2 cellular contexts compared by ENCODE assay signal in the genomic region with DNA sequence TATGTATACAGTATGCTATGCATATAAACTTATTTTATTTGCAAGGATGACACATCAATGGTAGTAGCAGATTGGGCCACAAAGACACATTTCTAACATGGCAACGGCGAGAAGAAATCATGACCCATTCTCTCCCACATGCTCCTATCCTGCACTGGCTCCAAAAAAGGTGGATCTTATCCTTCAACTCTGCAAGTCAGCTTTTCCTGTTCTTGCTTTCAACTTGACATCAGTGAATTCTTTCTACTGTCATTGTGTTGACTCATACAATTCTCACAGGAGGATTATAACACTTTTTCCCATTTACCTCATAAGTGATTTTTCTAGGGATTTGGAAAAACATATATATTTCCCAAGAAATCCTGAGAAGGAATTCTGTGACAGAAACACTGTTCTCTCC.
TF ChIP-seq lines count a peak whose summit lies in the region.

No MANE protein-coding gene starts in this region.

TF ChIP-seq in liver, 16 proteins besides CTCF, POLR2A, EP300 and RAD21 (continued from another document):
- no peak for TF ChIP-seq ZBTB33 (IDR thresholded peaks at IDR 0.05)
- no peak for TF ChIP-seq GABPA (IDR thresholded peaks at IDR 0.05 in 1 of 2, conservative IDR thresholded peaks at IDR 0.05 in 1 of 2)
- TF ChIP-seq TAF1 (conservative IDR thresholded peaks at IDR 0.05) = no peak
- TF ChIP-seq RXRA (IDR thresholded peaks at IDR 0.05) = no peak
- TF ChIP-seq, protein P1, sequence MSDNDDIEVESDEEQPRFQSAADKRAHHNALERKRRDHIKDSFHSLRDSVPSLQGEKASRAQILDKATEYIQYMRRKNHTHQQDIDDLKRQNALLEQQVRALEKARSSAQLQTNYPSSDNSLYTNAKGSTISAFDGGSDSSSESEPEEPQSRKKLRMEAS (IDR thresholded peaks at IDR 0.05) = no peak
- TF ChIP-seq, protein P2, sequence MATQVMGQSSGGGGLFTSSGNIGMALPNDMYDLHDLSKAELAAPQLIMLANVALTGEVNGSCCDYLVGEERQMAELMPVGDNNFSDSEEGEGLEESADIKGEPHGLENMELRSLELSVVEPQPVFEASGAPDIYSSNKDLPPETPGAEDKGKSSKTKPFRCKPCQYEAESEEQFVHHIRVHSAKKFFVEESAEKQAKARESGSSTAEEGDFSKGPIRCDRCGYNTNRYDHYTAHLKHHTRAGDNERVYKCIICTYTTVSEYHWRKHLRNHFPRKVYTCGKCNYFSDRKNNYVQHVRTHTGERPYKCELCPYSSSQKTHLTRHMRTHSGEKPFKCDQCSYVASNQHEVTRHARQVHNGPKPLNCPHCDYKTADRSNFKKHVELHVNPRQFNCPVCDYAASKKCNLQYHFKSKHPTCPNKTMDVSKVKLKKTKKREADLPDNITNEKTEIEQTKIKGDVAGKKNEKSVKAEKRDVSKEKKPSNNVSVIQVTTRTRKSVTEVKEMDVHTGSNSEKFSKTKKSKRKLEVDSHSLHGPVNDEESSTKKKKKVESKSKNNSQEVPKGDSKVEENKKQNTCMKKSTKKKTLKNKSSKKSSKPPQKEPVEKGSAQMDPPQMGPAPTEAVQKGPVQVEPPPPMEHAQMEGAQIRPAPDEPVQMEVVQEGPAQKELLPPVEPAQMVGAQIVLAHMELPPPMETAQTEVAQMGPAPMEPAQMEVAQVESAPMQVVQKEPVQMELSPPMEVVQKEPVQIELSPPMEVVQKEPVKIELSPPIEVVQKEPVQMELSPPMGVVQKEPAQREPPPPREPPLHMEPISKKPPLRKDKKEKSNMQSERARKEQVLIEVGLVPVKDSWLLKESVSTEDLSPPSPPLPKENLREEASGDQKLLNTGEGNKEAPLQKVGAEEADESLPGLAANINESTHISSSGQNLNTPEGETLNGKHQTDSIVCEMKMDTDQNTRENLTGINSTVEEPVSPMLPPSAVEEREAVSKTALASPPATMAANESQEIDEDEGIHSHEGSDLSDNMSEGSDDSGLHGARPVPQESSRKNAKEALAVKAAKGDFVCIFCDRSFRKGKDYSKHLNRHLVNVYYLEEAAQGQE (IDR thresholded peaks at IDR 0.05) = no peak
- TF ChIP-seq HNF4A (conservative IDR thresholded peaks at IDR 0.05) = no peak
- TF ChIP-seq FOXA2 (IDR thresholded peaks at IDR 0.05) = no peak
- TF ChIP-seq NR2F2 (IDR thresholded peaks at IDR 0.05) = no peak
- TF ChIP-seq JUND (IDR thresholded peaks at IDR 0.05) = no peak
- TF ChIP-seq SP1 (IDR thresholded peaks at IDR 0.05) = no peak
- no peak for TF ChIP-seq EGR1 (IDR thresholded peaks at IDR 0.05; ENCODE audit: low read depth in 2 of 2)
TF ChIP-seq in liver: peak in this region for 0.

TF ChIP-seq in HepG2, 621 proteins besides CTCF, POLR2A, EP300 and RAD21:
- TF ChIP-seq ARID4A (CRISPR knock-in tag; IDR thresholded peaks at IDR 0.05; ENCODE audit: borderline replicate concordance) = no peak
- TF ChIP-seq CBX5 (CRISPR knock-in tag; IDR thresholded peaks at IDR 0.05; ENCODE audit: borderline replicate concordance) = no peak
- TF ChIP-seq, protein P3, sequence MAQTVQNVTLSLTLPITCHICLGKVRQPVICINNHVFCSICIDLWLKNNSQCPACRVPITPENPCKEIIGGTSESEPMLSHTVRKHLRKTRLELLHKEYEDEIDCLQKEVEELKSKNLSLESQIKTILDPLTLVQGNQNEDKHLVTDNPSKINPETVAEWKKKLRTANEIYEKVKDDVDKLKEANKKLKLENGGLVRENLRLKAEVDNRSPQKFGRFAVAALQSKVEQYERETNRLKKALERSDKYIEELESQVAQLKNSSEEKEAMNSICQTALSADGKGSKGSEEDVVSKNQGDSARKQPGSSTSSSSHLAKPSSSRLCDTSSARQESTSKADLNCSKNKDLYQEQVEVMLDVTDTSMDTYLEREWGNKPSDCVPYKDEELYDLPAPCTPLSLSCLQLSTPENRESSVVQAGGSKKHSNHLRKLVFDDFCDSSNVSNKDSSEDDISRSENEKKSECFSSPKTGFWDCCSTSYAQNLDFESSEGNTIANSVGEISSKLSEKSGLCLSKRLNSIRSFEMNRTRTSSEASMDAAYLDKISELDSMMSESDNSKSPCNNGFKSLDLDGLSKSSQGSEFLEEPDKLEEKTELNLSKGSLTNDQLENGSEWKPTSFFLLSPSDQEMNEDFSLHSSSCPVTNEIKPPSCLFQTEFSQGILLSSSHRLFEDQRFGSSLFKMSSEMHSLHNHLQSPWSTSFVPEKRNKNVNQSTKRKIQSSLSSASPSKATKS (CRISPR knock-in tag; IDR thresholded peaks at IDR 0.05) = no peak
- TF ChIP-seq ZNF33B (CRISPR knock-in tag; IDR thresholded peaks at IDR 0.05) = no peak
- no peak for TF ChIP-seq CENPX (CRISPR knock-in tag; IDR thresholded peaks at IDR 0.05)
- TF ChIP-seq SMC3 (IDR thresholded peaks at IDR 0.05; ENCODE audit: low read length) = no peak
- no peak for TF ChIP-seq ZNF619 (CRISPR knock-in tag; IDR thresholded peaks at IDR 0.05)
- TF ChIP-seq RARA (CRISPR knock-in tag; IDR thresholded peaks at IDR 0.05) = no peak
- no peak for TF ChIP-seq HNRNPK (IDR thresholded peaks at IDR 0.05; ENCODE audit: low read depth, low read length, poor library complexity, severe bottlenecking)
- TF ChIP-seq ZNF577 (CRISPR knock-in tag; IDR thresholded peaks at IDR 0.05; ENCODE audit: borderline replicate concordance, low read depth) = no peak
- no peak for TF ChIP-seq ZNF564 (CRISPR knock-in tag; IDR thresholded peaks at IDR 0.05)
- no peak for TF ChIP-seq HNRNPL (IDR thresholded peaks at IDR 0.05; ENCODE audit: low read depth, low read length)
- TF ChIP-seq CHCHD3 (CRISPR knock-in tag; IDR thresholded peaks at IDR 0.05) = no peak
- no peak for TF ChIP-seq BCL6 (CRISPR knock-in tag; IDR thresholded peaks at IDR 0.05)
- no peak for TF ChIP-seq ZBTB37 (CRISPR knock-in tag; IDR thresholded peaks at IDR 0.05)
- TF ChIP-seq PHB2 (IDR thresholded peaks at IDR 0.05; ENCODE audit: partially characterized antibody) = no peak
- TF ChIP-seq ZNF441 (CRISPR knock-in tag; IDR thresholded peaks at IDR 0.05; ENCODE audit: borderline replicate concordance) = no peak
- no peak for TF ChIP-seq MED8 (CRISPR knock-in tag; IDR thresholded peaks at IDR 0.05; ENCODE audit: insufficient replicate concordance)
